8 cellular contexts compared by ENCODE assay signal in genomic region chr16:25012525-25012991, GRCh38. TPM values are rescaled to one million over a fixed set of nuclear protein-coding genes. Genes with fewer than 3 reads are reported as not detected.
DNase-seq lines count a peak whose midpoint lies in the region; ATAC-seq, FAIRE-seq and TF ChIP-seq lines count a peak whose summit lies in the region.

No MANE protein-coding gene starts in this region.

- no TSS peak for BruUV-seq in HepG2 (replicated peaks; lab: Mats Ljungman, UMichigan)

- H4K20me1 ChIP-seq in HepG2 (ENCODE audit: insufficient read depth, low read length): peaks cover 11% of the 10 kb centered on the region; the same call in 1 of the 2 replicates

- no peak overlapping the region for H2AFZ ChIP-seq in HepG2 (ENCODE audit: low read length)

- no peak for TF ChIP-seq RAD21 in HepG2 (CRISPR knock-in tag; IDR thresholded peaks at IDR 0.05)

- no peaks in the 10 kb centered on the region for H3K27me3 Mint-ChIP-seq in activated CD4-positive, alpha-beta memory T cell treated with anti-CD3 and anti-CD28 coated beads, Interleukin-2, amount 10 ng/mL, durations not matched to agents 7 days and 5 days

- 50 to 72% methylated on average over 3 of the region's 3 CpGs for WGBS in heart right ventricle, 2 donors
- 84% methylated on average over 3 of the region's 3 CpGs for WGBS in HepG2 (ENCODE audit: low lambda C conversion rate)

- H3K4me3 ChIP-seq in heart right ventricle (peak overlapping the region in 6 of 10 donors; percentile 75 to 92 (median 88)), HepG2 (replicated peaks in 1 of 3; ENCODE audit: insufficient read depth in 1 of 3, low read depth in 2 of 3, low read length in 3 of 3) (peak overlapping the region in 2 of 3 experiments; percentile 1 to 95; a peak in 2 of 6 replicates), upper lobe of right lung (no peak overlapping the region)

- DNase-seq in heart right ventricle: no peak
- no peak for DNase-seq in cardiac septum (ENCODE audit: low spot score)
- no peak for DNase-seq in activated CD4-positive, alpha-beta memory T cell treated with anti-CD3 and anti-CD28 coated beads, Interleukin-2, amount 10 ng/mL, durations not matched to agents 7 days and 5 days
- no peak for DNase-seq in HepG2 (ENCODE audit: low spot score)
- DNase-seq in upper lobe of right lung: no peak
- DNase-seq in GM10248 (ENCODE audit: extremely low spot score): no peak
- DNase-seq in substantia nigra (lab: John Stamatoyannopoulos, UW): no peak

- POLR2A ChIA-PET in activated CD4-positive, alpha-beta memory T cell treated with anti-CD3 and anti-CD28 coated beads, Interleukin-2, amount 10 ng/mL, durations not matched to agents 7 days and 5 days (lab: Charles Lee): no interaction called here
- POLR2A ChIA-PET in HepG2 (lab: Yijun Ruan, JAX) (interaction anchor here (1.2 kb wide), 1 partner anchor 10 kb away, joined by 3 read pairs; no protein-coding TSS in a partner anchor), GM10248 (lab: Yijun Ruan, JAX) (no interaction called here)

- ATAC-seq in heart right ventricle: peak in 1 of 8 donors; percentile 19
- ATAC-seq in HepG2: no peak
- ATAC-seq in upper lobe of right lung: peak; percentile 26
- ATAC-seq in GM21717 (IDR thresholded peaks at IDR 0.05; ENCODE audit: unreplicated experiment): no peak

- H3K4me1 Mint-ChIP-seq in activated CD4-positive, alpha-beta memory T cell treated with anti-CD3 and anti-CD28 coated beads, Interleukin-2, amount 10 ng/mL, durations not matched to agents 7 days and 5 days: peaks cover 65% of the 10 kb centered on the region

- CTCF ChIA-PET in activated CD4-positive, alpha-beta memory T cell treated with anti-CD3 and anti-CD28 coated beads, Interleukin-2, amount 10 ng/mL, durations not matched to agents 7 days and 5 days (lab: Charles Lee): interaction anchor here (1.2 kb wide), 1 partner anchor 94 kb away, joined by 3 read pairs; no protein-coding TSS in a partner anchor
- CTCF ChIA-PET in HepG2 (lab: Yijun Ruan, JAX; ENCODE audit: low intra/inter-chr PET ratio, low total read pairs): no interaction called here
- CTCF ChIA-PET in GM10248 (lab: Yijun Ruan, JAX): interaction anchor here (1.8 kb wide), 1 partner anchor 33 kb away, joined by 4 read pairs; no protein-coding TSS in a partner anchor

- peak overlapping the region; percentile 81 for H3K4me2 ChIP-seq in HepG2 (ENCODE audit: low read depth, low read length)

- TF ChIP-seq CTCF in heart right ventricle (IDR thresholded peaks at IDR 0.05) (no peak), HepG2 (CRISPR knock-in tag; IDR thresholded peaks at IDR 0.05) (no peak), upper lobe of right lung (IDR thresholded peaks at IDR 0.05) (no peak), GM10248 (IDR thresholded peaks at IDR 0.05; ENCODE audit: control extremely low read depth, extremely low read depth, low read depth, missing control alignments) (no peak)

- peak overlapping the region in 9 of 10 donors; percentile 9 to 99 (median 96) for H3K27ac ChIP-seq in heart right ventricle
- peak overlapping the region; percentile 0 for H3K27ac ChIP-seq in HepG2 (ENCODE audit: extremely low read length, insufficient read depth, low read length)
- H3K27ac ChIP-seq in upper lobe of right lung: peak overlapping the region; percentile 42
- no peak overlapping the region for H3K27ac ChIP-seq in substantia nigra (ENCODE audit: low read depth, low read length, poor library complexity, severe bottlenecking)

- intact Hi-C loops in heart right ventricle (cut with DNase I) (loop anchor here in 8 of 10 donors (5.0 to 10.0 kb wide), 5 partner anchors 35 to 58 kb away; no protein-coding TSS in a partner anchor), cardiac septum (cut with DNase I) (loop anchor here (5.0 kb wide), 1 partner anchor 35 kb away; no protein-coding TSS in a partner anchor), HepG2 (cut with micrococcal nuclease; ENCODE audit: unreplicated experiment) (loop anchor here (10.0 kb wide), 1 partner anchor 178 kb away; no protein-coding TSS in a partner anchor), upper lobe of right lung (cut with DNase I) (no loop called here)

- no peak overlapping the region for H3K27ac Mint-ChIP-seq in activated CD4-positive, alpha-beta memory T cell treated with anti-CD3 and anti-CD28 coated beads, Interleukin-2, amount 10 ng/mL, durations not matched to agents 7 days and 5 days

- in situ Hi-C loops in HepG2 (cut with HindIII; ENCODE audit: extremely low pct_ligation_motif_present, low pct_unique_long_range_greater_than_20kb): no loop called here

- H3K36me3 ChIP-seq in heart right ventricle: peaks cover 0 to 20% (median 0%) of the 10 kb centered on the region in 9 donors
- peaks cover 0 to 7% of the 10 kb centered on the region in 2 experiments; a peak in 3 of 5 replicates for H3K36me3 ChIP-seq in HepG2 (replicated peaks in 1 of 2; ENCODE audit: control insufficient read depth in 1 of 2, insufficient read depth in 2 of 2, low read length in 2 of 2)
- H3K36me3 ChIP-seq in upper lobe of right lung: peaks cover 4% of the 10 kb centered on the region

- H3K4me3 Mint-ChIP-seq in activated CD4-positive, alpha-beta memory T cell treated with anti-CD3 and anti-CD28 coated beads, Interleukin-2, amount 10 ng/mL, durations not matched to agents 7 days and 5 days: peak overlapping the region; percentile 53

- peak overlapping the region; percentile 88; the same call in 1 of the 2 replicates for H3K9ac ChIP-seq in HepG2 (ENCODE audit: insufficient read depth, low read depth, low read length)

- H3K36me3 Mint-ChIP-seq in activated CD4-positive, alpha-beta memory T cell treated with anti-CD3 and anti-CD28 coated beads, Interleukin-2, amount 10 ng/mL, durations not matched to agents 7 days and 5 days (ENCODE audit: low read depth): peaks cover 48% of the 10 kb centered on the region

- no peaks in the 10 kb centered on the region for H3K9me3 Mint-ChIP-seq in activated CD4-positive, alpha-beta memory T cell treated with anti-CD3 and anti-CD28 coated beads, Interleukin-2, amount 10 ng/mL, durations not matched to agents 7 days and 5 days

- FAIRE-seq in HepG2 (lab: Jason Lieb, UNC): no peak

- H3K27me3 ChIP-seq in heart right ventricle: no peaks in the 10 kb centered on the region
- H3K27me3 ChIP-seq in HepG2 (ENCODE audit: control insufficient read depth in 1 of 2, insufficient read depth in 2 of 2, low read length in 2 of 2): no peaks in the 10 kb centered on the region; a peak in 1 of 5 replicates
- H3K27me3 ChIP-seq in upper lobe of right lung: no peaks in the 10 kb centered on the region

- H3K9me3 ChIP-seq in heart right ventricle: no peaks in the 10 kb centered on the region
- no peaks in the 10 kb centered on the region for H3K9me3 ChIP-seq in HepG2 (ENCODE audit: low read length)
- H3K9me3 ChIP-seq in upper lobe of right lung: no peaks in the 10 kb centered on the region

- TF ChIP-seq POLR2A in HepG2 (IDR thresholded peaks at IDR 0.05; ENCODE audit: insufficient read depth in 1 of 2, low read depth in 2 of 2, low read length in 2 of 2): no peak

- TF ChIP-seq EP300 in HepG2 (IDR thresholded peaks at IDR 0.05; ENCODE audit: low read depth in 2 of 2, low read length in 2 of 2) (no peak), HepG2 (CRISPR knock-in tag; IDR thresholded peaks at IDR 0.05; ENCODE audit: borderline replicate concordance) (no peak)

- H3K79me2 ChIP-seq in HepG2 (ENCODE audit: insufficient read depth, low read length): peaks cover 71% of the 10 kb centered on the region

- H3K4me1 ChIP-seq in heart right ventricle: peaks cover 3 to 79% (median 73%) of the 10 kb centered on the region in 9 donors
- H3K4me1 ChIP-seq in HepG2 (ENCODE audit: insufficient read depth, low read length): peaks cover 52% of the 10 kb centered on the region
- H3K4me1 ChIP-seq in upper lobe of right lung: peaks cover 65% of the 10 kb centered on the region

TF ChIP-seq in HepG2, 621 proteins besides CTCF, POLR2A, EP300 and RAD21 (continues in another document):
- TF ChIP-seq TGIF2 (CRISPR knock-in tag; IDR thresholded peaks at IDR 0.05) (0 out of 2 replicates have a peak, but pooled peaks have one; percentile 10), ELF1 (CRISPR knock-in tag; IDR thresholded peaks at IDR 0.05) (0 out of 2 replicates have a peak, but pooled peaks have one; percentile 10), ZNF260 (CRISPR knock-in tag; IDR thresholded peaks at IDR 0.05; ENCODE audit: borderline replicate concordance, low read depth) (no peak), ZNF317 (CRISPR knock-in tag; IDR thresholded peaks at IDR 0.05) (0 out of 2 replicates have a peak, but pooled peaks have one; percentile 42), ZNF678 (CRISPR knock-in tag; IDR thresholded peaks at IDR 0.05) (no peak), MIER2 (CRISPR knock-in tag; IDR thresholded peaks at IDR 0.05) (no peak)

RNA-seq across cellular contexts. Expression of gene ARHGAP17, which starts 2.6 kb away (rescaled TPM):
- total RNA-seq in heart right ventricle (10 to 100 TPM; 45.7 to 95.9 (median 76.2) TPM), cardiac septum (66.2 TPM), HepG2 (2016; rRNA removed; fragmentation: Illumina TruSeq; extraction: Trizol) (24.6 and 43.8 TPM in 2 replicates), upper lobe of right lung (81.6 TPM)
- polyA plus RNA-seq in heart right ventricle (10 to 100 TPM; 30.4 to 54.7 TPM), HepG2 (2011; rRNA removed) (18.7 and 20.8 TPM in 2 replicates)
- 10 to 100 TPM; 57.3 to 61.2 TPM for total RNA-seq in activated CD4-positive, alpha-beta memory T cell treated with anti-CD3 and anti-CD28 coated beads, Interleukin-2, amount 10 ng/mL, durations not matched to agents 7 days and 5 days
- total RNA-seq in HepG2 (2016; cell fraction: cytosol; rRNA removed; fragmentation: Illumina TruSeq; extraction: Trizol; ENCODE audit: low read depth): 13.5 and 14.6 TPM in 2 replicates
- 22.9 and 34.1 TPM in 2 replicates for total RNA-seq in HepG2 (2016; cell fraction: insoluble cytoplasmic fraction; rRNA removed; fragmentation: Illumina TruSeq; extraction: Trizol)
- 38.2 and 42.2 TPM in 2 replicates for total RNA-seq in HepG2 (2016; cell fraction: membrane; rRNA removed; fragmentation: Illumina TruSeq; extraction: Trizol)
- total RNA-seq in HepG2 (2016; cell fraction: nucleus; rRNA removed; fragmentation: Illumina TruSeq; extraction: Trizol): 51.5 and 56.4 TPM in 2 replicates
- polyA plus RNA-seq in HepG2 (2011; cell fraction: cytosol; rRNA removed): 12.9 and 15.6 TPM in 2 replicates
- polyA plus RNA-seq in HepG2 (2011; cell fraction: nucleus; rRNA removed): 45.1 and 48.7 TPM in 2 replicates
- polyA plus RNA-seq in HepG2 (2012): 43.9 and 44.3 TPM in 2 replicates
- polyA plus RNA-seq in HepG2 (2016; cell fraction: cytosol; fragmentation: Illumina TruSeq; extraction: Trizol; ENCODE audit: low read depth): 13.4 and 14.4 TPM in 2 replicates
- polyA plus RNA-seq in HepG2 (2016; cell fraction: insoluble cytoplasmic fraction; fragmentation: Illumina TruSeq; extraction: Trizol; ENCODE audit: low read depth): 50.2 and 64.9 TPM in 2 replicates
- polyA plus RNA-seq in HepG2 (2016; cell fraction: membrane; fragmentation: Illumina TruSeq; extraction: Trizol; ENCODE audit: low read depth): 28.7 and 35.1 TPM in 2 replicates
- polyA plus RNA-seq in HepG2 (2016; cell fraction: nucleus; fragmentation: Illumina TruSeq; extraction: Trizol; ENCODE audit: insufficient read depth, low read depth): 76.7 and 80.0 TPM in 2 replicates
- polyA minus RNA-seq in HepG2 (2011; rRNA and poly(A)+ RNA removed; ENCODE audit: low replicate concordance): 32.6 and 34.6 TPM in 2 replicates
- 25.9 and 33.1 TPM in 2 replicates for polyA minus RNA-seq in HepG2 (2011; cell fraction: cytosol; rRNA and poly(A)+ RNA removed)
- polyA minus RNA-seq in HepG2 (2011; cell fraction: nucleus; rRNA and poly(A)+ RNA removed): 83.6 and 90.6 TPM in 2 replicates
